In genomic region chr2:15577071-15577706, GRCh38 we compare ENCODE assay signal across 8 cellular contexts.
DNase-seq lines count a peak whose midpoint lies in the region; ATAC-seq and TF ChIP-seq lines count a peak whose summit lies in the region.

No MANE protein-coding gene starts in this region.

- DNase-seq in ACHN (peak; percentile 87), NCI-H2029 treated with DMSO at 0.1 percent for 48 hours (lab: John Stamatoyannopoulos, UW) (peak; percentile 79), T1000 (lab: John Stamatoyannopoulos, UW) (peak; percentile 61), astrocyte of the cerebellum (ENCODE audit: low read depth) (peak; percentile 79), iPS DF 6.9 (ENCODE audit: low read depth, low spot score) (peak; percentile 84)
- peak; percentile 94 for DNase-seq in stimulated activated CD4-positive, alpha-beta T cell treated with anti-CD3 and anti-CD28 coated beads, Interleukin-15, amount 100 ng/mL, for 24 hours

- TF ChIP-seq CTCF in astrocyte of the cerebellum (IDR thresholded peaks at IDR 0.05; ENCODE audit: low read depth, low read length, missing control alignments), result peak; percentile 88

- 0 out of 2 replicates have a peak, but pooled peaks cover 2% of the 10 kb centered on the region for H3K4me1 ChIP-seq in iPS DF 6.9 (ENCODE audit: control insufficient read depth, insufficient read depth, low read length)

- WGBS in iPS DF 6.9 (ENCODE audit: insufficient coverage, insufficient read length), result no CpG with 5 or more reads among the region's 6 CpGs

- H3K4me3 ChIP-seq in astrocyte of the cerebellum (ENCODE audit: low read depth, low read length) (no peak overlapping the region), iPS DF 6.9 (ENCODE audit: low read length) (no peak overlapping the region)

- H3K9me3 ChIP-seq in iPS DF 6.9 (ENCODE audit: control insufficient read depth, insufficient read depth, low read length), result no peaks in the 10 kb centered on the region

- no peaks in the 10 kb centered on the region for H3K36me3 ChIP-seq in iPS DF 6.9 (ENCODE audit: control insufficient read depth, insufficient read depth, low read length)

- H3K27me3 ChIP-seq in iPS DF 6.9 (ENCODE audit: control insufficient read depth, insufficient read depth, low read length), result no peaks in the 10 kb centered on the region

- no peak overlapping the region for H3K27ac ChIP-seq in iPS DF 6.9 (ENCODE audit: low read length)

- in situ Hi-C loops in ACHN (cut with HindIII; ENCODE audit: low pct_ligation_motif_present, low pct_unique_long_range_greater_than_20kb, low sequenced_read_pairs) (no loop called here), astrocyte of the cerebellum (cut with HindIII; ENCODE audit: low sequenced_read_pairs) (no loop called here)

- peak; percentile 89 for ATAC-seq in GM18517 (IDR thresholded peaks at IDR 0.05; ENCODE audit: unreplicated experiment)
- peak; percentile 96 for ATAC-seq in HG03025 (IDR thresholded peaks at IDR 0.05; ENCODE audit: low FRiP score, unreplicated experiment)
